ENCODE assay signal across 8 cellular contexts in genomic region chr2:171522057-171522803, GRCh38. TPM values are rescaled to one million over a fixed set of nuclear protein-coding genes. Genes with fewer than 3 reads are reported as not detected.
DNase-seq lines count a peak whose midpoint lies in the region; ATAC-seq and TF ChIP-seq lines count a peak whose summit lies in the region.

TSS of gene CYBRD1 (plus strand) at chr2:171522474. CDS start at chr2:171522546, 72 bp downstream.

- H3K27ac Mint-ChIP-seq in activated CD4-positive, alpha-beta memory T cell treated with anti-CD3 and anti-CD28 coated beads, Interleukin-2, amount 10 ng/mL, durations not matched to agents 7 days and 5 days: no peak within 1 kb of the TSS
- peak within 1 kb of the TSS; percentile 79 for H3K27ac Mint-ChIP-seq in type B pancreatic cell

- ATAC-seq in GM21360 (IDR thresholded peaks at IDR 0.05; ENCODE audit: unreplicated experiment): peak; percentile 65

- TF ChIP-seq RAD21 in Ishikawa (IDR thresholded peaks at IDR 0.05; ENCODE audit: low read depth): no peak

- H3K36me3 Mint-ChIP-seq in activated CD4-positive, alpha-beta memory T cell treated with anti-CD3 and anti-CD28 coated beads, Interleukin-2, amount 10 ng/mL, durations not matched to agents 7 days and 5 days (ENCODE audit: low read depth): no peaks in the 10 kb centered on the region
- no peaks in the 10 kb centered on the region for H3K36me3 Mint-ChIP-seq in type B pancreatic cell

- TF ChIP-seq CTCF in fibroblast of lung (conservative IDR thresholded peaks at IDR 0.05 in 1 of 2, IDR thresholded peaks at IDR 0.05 in 1 of 2; ENCODE audit: low read depth in 1 of 2, low read length in 2 of 2): peak in 1 of 2 donors; percentile 17
- no peak for TF ChIP-seq CTCF in type B pancreatic cell (conservative IDR thresholded peaks at IDR 0.05)

- TF ChIP-seq EP300 in Ishikawa (IDR thresholded peaks at IDR 0.05; ENCODE audit: borderline replicate concordance): no peak

- H3K4me3 Mint-ChIP-seq in activated CD4-positive, alpha-beta memory T cell treated with anti-CD3 and anti-CD28 coated beads, Interleukin-2, amount 10 ng/mL, durations not matched to agents 7 days and 5 days: peak within 1 kb of the TSS; percentile 77
- H3K4me3 Mint-ChIP-seq in type B pancreatic cell: peak within 1 kb of the TSS; percentile 96

- peaks cover 56% of the 10 kb centered on the region for H3K27me3 Mint-ChIP-seq in activated CD4-positive, alpha-beta memory T cell treated with anti-CD3 and anti-CD28 coated beads, Interleukin-2, amount 10 ng/mL, durations not matched to agents 7 days and 5 days
- H3K27me3 Mint-ChIP-seq in type B pancreatic cell: peaks cover 31% of the 10 kb centered on the region

- H3K4me1 ChIP-seq in ES-I3 (ENCODE audit: insufficient read depth, low read length) (peaks cover 10% of the 10 kb centered on the region), fibroblast of lung (ENCODE audit: control insufficient read depth, extremely low read depth, insufficient read depth, low read length) (peaks cover 5% of the 10 kb centered on the region), muscle layer of colon (ENCODE audit: insufficient read depth, low read length) (peaks cover 29% of the 10 kb centered on the region)

- H3K9ac ChIP-seq in ES-I3 (ENCODE audit: low read depth, low read length): peak within 1 kb of the TSS; percentile 85
- peak within 1 kb of the TSS; percentile 75 for H3K9ac ChIP-seq in fibroblast of lung (ENCODE audit: insufficient read depth, low read length)
- peak within 1 kb of the TSS; percentile 92 for H3K9ac ChIP-seq in muscle layer of colon (ENCODE audit: low read length)

- peaks cover 12% of the 10 kb centered on the region for H3K4me1 Mint-ChIP-seq in activated CD4-positive, alpha-beta memory T cell treated with anti-CD3 and anti-CD28 coated beads, Interleukin-2, amount 10 ng/mL, durations not matched to agents 7 days and 5 days
- H3K4me1 Mint-ChIP-seq in type B pancreatic cell (ENCODE audit: unreplicated experiment): peaks cover 22% of the 10 kb centered on the region

- H3K4me3 ChIP-seq in fibroblast of lung (replicated peaks in 1 of 4; ENCODE audit: control extremely low read depth in 1 of 4, insufficient read depth in 1 of 4, low read depth in 3 of 4, low read length in 4 of 4) (peak within 1 kb of the TSS; percentile 73 to 96 (median 90)), muscle layer of colon (ENCODE audit: low read depth in 1 of 2, low read length in 2 of 2) (peak within 1 kb of the TSS; percentile 93 to 96)

- CTCF ChIA-PET in activated CD4-positive, alpha-beta memory T cell treated with anti-CD3 and anti-CD28 coated beads, Interleukin-2, amount 10 ng/mL, durations not matched to agents 7 days and 5 days (lab: Charles Lee): interaction anchor here (1.2 kb wide), 1 partner anchor 12 kb away, joined by 3 read pairs; no protein-coding TSS in a partner anchor

- no peak for DNase-seq in activated CD4-positive, alpha-beta memory T cell treated with anti-CD3 and anti-CD28 coated beads, Interleukin-2, amount 10 ng/mL, durations not matched to agents 7 days and 5 days
- DNase-seq in fibroblast of lung (ENCODE audit: low read depth in 2 of 2) (peak; percentile 86 to 92), type B pancreatic cell (ENCODE audit: extremely low spot score, unreplicated experiment) (peak; percentile 72), NCI-H2107 treated with DMSO at 0.1 percent for 48 hours (lab: John Stamatoyannopoulos, UW; ENCODE audit: unreplicated experiment) (no peak)

- peaks cover 30% of the 10 kb centered on the region for H3K79me2 ChIP-seq in fibroblast of lung (ENCODE audit: control insufficient read depth, insufficient read depth, low read length)

- no peaks in the 10 kb centered on the region for H3K9me3 Mint-ChIP-seq in activated CD4-positive, alpha-beta memory T cell treated with anti-CD3 and anti-CD28 coated beads, Interleukin-2, amount 10 ng/mL, durations not matched to agents 7 days and 5 days
- H3K9me3 Mint-ChIP-seq in type B pancreatic cell: no peaks in the 10 kb centered on the region

- H3K27ac ChIP-seq in fibroblast of lung (ENCODE audit: insufficient read depth, low read length) (peak within 1 kb of the TSS; percentile 78), muscle layer of colon (ENCODE audit: low read depth, low read length) (peak within 1 kb of the TSS; percentile 87)

- H3K36me3 ChIP-seq in ES-I3 (ENCODE audit: insufficient read depth, low read length): no peaks in the 10 kb centered on the region
- no peaks in the 10 kb centered on the region for H3K36me3 ChIP-seq in fibroblast of lung (ENCODE audit: control insufficient read depth, insufficient read depth, low read length)
- no peaks in the 10 kb centered on the region for H3K36me3 ChIP-seq in muscle layer of colon (ENCODE audit: insufficient read depth, low read length)

- H3K4me2 ChIP-seq in fibroblast of lung (ENCODE audit: extremely low read depth, insufficient read depth, low read length): peak within 1 kb of the TSS; percentile 87

- H3K9me3 ChIP-seq in ES-I3 (ENCODE audit: control insufficient read depth, insufficient read depth, low read length) (no peaks in the 10 kb centered on the region), fibroblast of lung (ENCODE audit: control insufficient read depth, insufficient read depth, low read depth, low read length) (no peaks in the 10 kb centered on the region), muscle layer of colon (ENCODE audit: low read length) (no peaks in the 10 kb centered on the region)

- H3K27me3 ChIP-seq in fibroblast of lung (ENCODE audit: control insufficient read depth, insufficient read depth, low read length): no peaks in the 10 kb centered on the region
- no peaks in the 10 kb centered on the region for H3K27me3 ChIP-seq in muscle layer of colon (ENCODE audit: control insufficient read depth in 1 of 2, insufficient read depth in 2 of 2, low read length in 2 of 2)

- POLR2A ChIA-PET in activated CD4-positive, alpha-beta memory T cell treated with anti-CD3 and anti-CD28 coated beads, Interleukin-2, amount 10 ng/mL, durations not matched to agents 7 days and 5 days (lab: Charles Lee): no interaction called here

- peak within 1 kb of the TSS; percentile 71 for H2AFZ ChIP-seq in fibroblast of lung (ENCODE audit: low read length)

- no peaks in the 10 kb centered on the region for H4K20me1 ChIP-seq in fibroblast of lung (ENCODE audit: control insufficient read depth, extremely low read depth, insufficient read depth, low read length)

TF ChIP-seq in Ishikawa, 13 proteins besides CTCF, POLR2A, EP300 and RAD21:
- TF ChIP-seq USF1 (IDR thresholded peaks at IDR 0.05): peak; percentile 67
- TF ChIP-seq TEAD4 (IDR thresholded peaks at IDR 0.05): peak; percentile 74
- peak; percentile 80 for TF ChIP-seq NFIC (IDR thresholded peaks at IDR 0.05)
- TF ChIP-seq MAX (IDR thresholded peaks at IDR 0.05): peak; percentile 58
- TF ChIP-seq CEBPB (IDR thresholded peaks at IDR 0.05): no peak

RNA-seq across cellular contexts. Expression of gene CYBRD1, which starts in this region (rescaled TPM):
- total RNA-seq in activated CD4-positive, alpha-beta memory T cell treated with anti-CD3 and anti-CD28 coated beads, Interleukin-2, amount 10 ng/mL, durations not matched to agents 7 days and 5 days: under 1 TPM; 0.88 to 0.93 TPM
- total RNA-seq in fibroblast of lung (227 and 334 TPM in 2 replicates), type B pancreatic cell (ENCODE audit: low replicate concordance) (12.9 and 21.1 TPM in 2 replicates)
- polyA plus RNA-seq in fibroblast of lung: 132 and 250 TPM in 2 replicates
- polyA plus RNA-seq in fibroblast of lung (2012): 67.7 and 108 TPM in 2 replicates
- polyA minus RNA-seq in fibroblast of lung (ENCODE audit: low replicate concordance): 111 and 159 TPM in 2 replicates

Comparison
In these comparisons a context has a peak if more than half of its experiments do, and no peak if none do; other contexts are left out.
1. DNase-seq: peak in fibroblast of lung (2 of 2) and type B pancreatic cell (single experiment); none in activated CD4-positive, alpha-beta memory T cell treated with anti-CD3 and anti-CD28 coated beads, Interleukin-2, amount 10 ng/mL, durations not matched to agents 7 days and 5 days (single experiment) and NCI-H2107 treated with DMSO at 0.1 percent for 48 hours (single experiment).
2. Peak in every context shown above with its lines, with median percentiles within 50 percentile points of each other: H3K9ac ChIP-seq.